In the genomic region with DNA sequence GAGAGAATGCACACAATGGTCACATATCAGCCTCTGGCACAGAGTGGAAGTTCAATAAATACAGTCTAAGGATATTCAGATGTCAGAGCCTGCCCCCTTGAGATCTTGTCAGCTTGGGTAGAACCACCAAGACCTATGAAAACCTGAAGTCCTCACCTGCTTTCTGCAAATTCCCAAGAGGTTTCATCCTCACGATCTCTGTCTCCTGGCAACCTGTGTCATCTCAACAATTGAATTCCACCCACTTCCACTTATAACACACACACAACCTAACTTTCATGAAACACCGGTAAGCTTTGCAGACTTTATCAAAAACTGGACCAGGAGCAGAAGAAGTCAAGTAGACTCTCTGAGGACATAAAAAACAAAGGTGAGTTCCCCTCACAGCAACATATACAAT, we compare ENCODE assay signal across 29 cellular contexts.
"Had no signal": no experiment of that assay in that cellular context is flagged by ENCODE, and none has a peak within 500 bp of the region (broad histone marks: within the 10 kb centered on the region; RNA-seq: fewer than 3 reads in every experiment).

No MANE protein-coding gene starts in this region.

- H3K36me3 Mint-ChIP-seq: stimulated activated effector memory CD8-positive, alpha-beta T cell treated with anti-CD3 and anti-CD28 coated beads, Interleukin-12 subunit alpha, Interleukin-12 subunit beta, amount 100 ng/mL, for 72 hours; stimulated activated memory B cell treated with anti-CD40 and anti-IgM and Interleukin-4, amounts not matched to agents 10 μg/mL and 1 μg/mL and 100 μg/mL, for 72 hours had no signal

- H3K27ac Mint-ChIP-seq: stimulated activated effector memory CD8-positive, alpha-beta T cell treated with anti-CD3 and anti-CD28 coated beads, Interleukin-12 subunit alpha, Interleukin-12 subunit beta, amount 100 ng/mL, for 72 hours; stimulated activated memory B cell treated with anti-CD40 and anti-IgM and Interleukin-4, amounts not matched to agents 10 μg/mL and 1 μg/mL and 100 μg/mL, for 72 hours; stimulated activated naive B cell treated with anti-CD40 and anti-IgM and Interleukin-4, amounts not matched to agents 10 μg/mL and 1 μg/mL and 100 μg/mL, for 72 hours; stimulated activated naive CD8-positive, alpha-beta T cell treated with anti-CD3 and anti-CD28 coated beads, Interleukin-15, amount 100 ng/mL, for 72 hours; stimulated activated naive CD8-positive, alpha-beta T cell treated with anti-CD3 and anti-CD28 coated beads, Interleukin-15, Interleukin-2, amounts not matched to agents 100 ng/mL and 50 ng/mL, for 24 hours; type B pancreatic cell had no signal

- H3K4me3 Mint-ChIP-seq: stimulated activated effector memory CD8-positive, alpha-beta T cell treated with anti-CD3 and anti-CD28 coated beads, Interleukin-12 subunit alpha, Interleukin-12 subunit beta, amount 100 ng/mL, for 72 hours; stimulated activated memory B cell treated with anti-CD40 and anti-IgM and Interleukin-4, amounts not matched to agents 10 μg/mL and 1 μg/mL and 100 μg/mL, for 72 hours; stimulated activated naive B cell treated with anti-CD40 and anti-IgM and Interleukin-4, amounts not matched to agents 10 μg/mL and 1 μg/mL and 100 μg/mL, for 72 hours; stimulated activated naive CD8-positive, alpha-beta T cell treated with anti-CD3 and anti-CD28 coated beads, Interleukin-15, amount 100 ng/mL, for 72 hours; stimulated activated naive CD8-positive, alpha-beta T cell treated with anti-CD3 and anti-CD28 coated beads, Interleukin-15, Interleukin-2, amounts not matched to agents 100 ng/mL and 50 ng/mL, for 24 hours; type B pancreatic cell had no signal

- H3K4me3 ChIP-seq: stomach, suprapubic skin, testis, thoracic aorta, thyroid gland, tibial artery, tibial nerve, transverse colon, upper lobe of left lung, upper lobe of right lung, uterus, vagina had no signal

- FAIRE-seq: urothelium cell line had no signal

- H3K9me3 ChIP-seq: suprapubic skin, testis, thoracic aorta, thyroid gland, tibial artery, tibial nerve, transverse colon, upper lobe of left lung, upper lobe of right lung, uterus, vagina had no signal

- DNase-seq: stimulated activated CD4-positive, alpha-beta T cell treated with anti-CD3 and anti-CD28 coated beads, Interleukin-2, amount 100 ng/mL, for 48 hours; stimulated activated CD4-positive, alpha-beta T cell treated with anti-CD3 and anti-CD28 coated beads, Interleukin-4, amount 100 ng/mL, for 1 hour; stimulated activated CD4-positive, alpha-beta T cell treated with anti-CD3 and anti-CD28 coated beads, Interleukin-4, amount 100 ng/mL, for 24 hours; stimulated activated CD4-positive, alpha-beta T cell treated with anti-CD3 and anti-CD28 coated beads, Interleukin-4, amount 100 ng/mL, for 4 hours; stimulated activated CD8-positive, alpha-beta memory T cell treated with anti-CD3 and anti-CD28 coated beads, Interleukin-4, amount 100 ng/mL, for 48 hours; stimulated activated naive B cell treated with anti-CD40 and anti-IgM and Interleukin-4, amounts not matched to agents 10 μg/mL and 1 μg/mL and 100 μg/mL, for 72 hours; stimulated activated naive CD4-positive, alpha-beta T cell; stimulated activated naive CD4-positive, alpha-beta T cell treated with Interleukin-2 at 50 U/mL for 16 hours; stimulated activated naive CD8-positive, alpha-beta T cell treated with anti-CD3 and anti-CD28 coated beads, Interleukin-15, amount 100 ng/mL, for 72 hours; stimulated activated naive CD8-positive, alpha-beta T cell treated with anti-CD3 and anti-CD28 coated beads, Interleukin-15, Interleukin-2, amounts not matched to agents 100 U/mL and 50 U/mL, for 24 hours; stomach; substantia nigra; testis; thyroid gland; tibial artery; transverse colon; trophoblast cell; upper lobe of left lung; upper lobe of right lung; uterus had no signal

- H3K36me3 ChIP-seq: stomach, suprapubic skin, thoracic aorta, thyroid gland, tibial artery, tibial nerve, transverse colon, upper lobe of left lung, upper lobe of right lung, uterus, vagina had no signal

- H3K4me1 Mint-ChIP-seq: stimulated activated effector memory CD8-positive, alpha-beta T cell treated with anti-CD3 and anti-CD28 coated beads, Interleukin-12 subunit alpha, Interleukin-12 subunit beta, amount 100 ng/mL, for 72 hours; stimulated activated memory B cell treated with anti-CD40 and anti-IgM and Interleukin-4, amounts not matched to agents 10 μg/mL and 1 μg/mL and 100 μg/mL, for 72 hours; stimulated activated naive B cell treated with anti-CD40 and anti-IgM and Interleukin-4, amounts not matched to agents 10 μg/mL and 1 μg/mL and 100 μg/mL, for 72 hours; stimulated activated naive CD8-positive, alpha-beta T cell treated with anti-CD3 and anti-CD28 coated beads, Interleukin-15, amount 100 ng/mL, for 72 hours had no signal

- H3K27ac ChIP-seq: stomach, suprapubic skin, testis, thoracic aorta, thyroid gland, tibial artery, tibial nerve, transverse colon, upper lobe of left lung, upper lobe of right lung, uterus, vagina had no signal

- H3K4me1 ChIP-seq: stomach, suprapubic skin, thyroid gland, tibial artery, tibial nerve, transverse colon, upper lobe of left lung, upper lobe of right lung, uterus, vagina had no signal

- H3K27me3 ChIP-seq: stomach, suprapubic skin, testis, thyroid gland, tibial artery, tibial nerve, transverse colon, upper lobe of left lung, upper lobe of right lung, uterus, vagina had no signal

- H3K27me3 Mint-ChIP-seq: stimulated activated naive CD8-positive, alpha-beta T cell treated with anti-CD3 and anti-CD28 coated beads, Interleukin-15, amount 100 ng/mL, for 72 hours; stimulated activated naive CD8-positive, alpha-beta T cell treated with anti-CD3 and anti-CD28 coated beads, Interleukin-15, Interleukin-2, amounts not matched to agents 100 ng/mL and 50 ng/mL, for 24 hours had no signal
